ENCODE assay signal across 16 cellular contexts in the genomic region with DNA sequence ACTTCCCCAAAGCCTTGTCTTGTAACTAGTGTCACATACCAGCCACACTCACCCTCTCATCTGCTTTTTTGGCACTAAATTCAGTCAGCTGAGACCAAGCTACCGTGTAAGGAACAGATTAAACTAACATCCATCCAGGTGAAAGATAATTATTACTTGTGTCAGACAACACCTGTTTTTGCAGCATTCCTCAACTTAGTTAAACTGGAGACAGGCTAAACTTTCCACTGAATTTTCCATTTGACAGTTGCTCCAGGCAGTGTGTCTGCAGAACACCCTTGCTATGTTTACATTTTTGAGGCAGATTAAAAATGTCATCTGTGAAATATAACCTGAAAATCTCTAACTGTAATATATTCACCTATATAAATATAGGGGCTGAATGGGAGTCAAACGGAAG.
DNase-seq lines count a peak whose midpoint lies in the region; FAIRE-seq and TF ChIP-seq lines count a peak whose summit lies in the region.
"Had no signal": no experiment of that assay in that cellular context is flagged by ENCODE, and none has a peak within 500 bp of the region (broad histone marks: within the 10 kb centered on the region; RNA-seq: fewer than 3 reads in every experiment).

No MANE protein-coding gene starts in this region.

- no peak for FAIRE-seq in astrocyte (lab: Jason Lieb, UNC)
- FAIRE-seq: GM12878, K562 had no signal

- no peak overlapping the region for H2AFZ ChIP-seq in astrocyte (ENCODE audit: low read depth, low read length)

- H3K36me3 ChIP-seq in BLaER1 treated with 17β-estradiol and CSF1 and Interleukin-3, amounts not matched to agents 10 nM and 100 nM = no peaks in the 10 kb centered on the region
- no peaks in the 10 kb centered on the region for H3K36me3 ChIP-seq in astrocyte (ENCODE audit: insufficient read depth, low read length)

- no peak overlapping the region for H3K9ac ChIP-seq in BLaER1 treated with 17β-estradiol and CSF1 and Interleukin-3, amounts not matched to agents 10 nM and 100 nM
- H3K9ac ChIP-seq in astrocyte (ENCODE audit: low read length) = no peak overlapping the region

- peaks cover 29% of the 10 kb centered on the region for H3K27me3 Mint-ChIP-seq in astrocyte (ENCODE audit: low read depth, unreplicated experiment)
- H3K27me3 Mint-ChIP-seq in type B pancreatic cell = peaks cover 76% of the 10 kb centered on the region
- peaks cover 6% of the 10 kb centered on the region for H3K27me3 Mint-ChIP-seq in progenitor cell of endocrine pancreas

- TF ChIP-seq CTCF in astrocyte (IDR thresholded peaks at IDR 0.05; ENCODE audit: insufficient read depth, low read depth, low read length) (no peak), type B pancreatic cell (conservative IDR thresholded peaks at IDR 0.05) (no peak), progenitor cell of endocrine pancreas (IDR thresholded peaks at IDR 0.05; ENCODE audit: unreplicated experiment) (no peak)

- H3K4me1 ChIP-seq in BLaER1 treated with 17β-estradiol and CSF1 and Interleukin-3, amounts not matched to agents 10 nM and 100 nM = peaks cover 21 to 67% (median 39%) of the 10 kb centered on the region in 10 experiments
- peaks cover 7% of the 10 kb centered on the region for H3K4me1 ChIP-seq in astrocyte (ENCODE audit: insufficient read depth, low read length)

- H3K4me1 Mint-ChIP-seq in astrocyte (ENCODE audit: low read depth, unreplicated experiment) = peaks cover 4% of the 10 kb centered on the region
- H3K4me1 Mint-ChIP-seq in type B pancreatic cell (ENCODE audit: unreplicated experiment) = peaks cover 12% of the 10 kb centered on the region
- H3K4me1 Mint-ChIP-seq in progenitor cell of endocrine pancreas (ENCODE audit: low read depth) = peaks cover 9% of the 10 kb centered on the region

- peaks cover 0 to 12% (median 0%) of the 10 kb centered on the region in 11 experiments; a peak in 3 of 22 replicates for H3K9me3 ChIP-seq in BLaER1 treated with 17β-estradiol and CSF1 and Interleukin-3, amounts not matched to agents 10 nM and 100 nM (replicated peaks in 1 of 11)
- no peaks in the 10 kb centered on the region for H3K9me3 ChIP-seq in astrocyte (ENCODE audit: insufficient read depth, low read depth, low read length)

- peaks cover 10% of the 10 kb centered on the region for H3K9me3 Mint-ChIP-seq in astrocyte (ENCODE audit: unreplicated experiment)
- H3K9me3 Mint-ChIP-seq in type B pancreatic cell = peaks cover 6% of the 10 kb centered on the region
- peaks cover 3% of the 10 kb centered on the region for H3K9me3 Mint-ChIP-seq in progenitor cell of endocrine pancreas (ENCODE audit: low read depth)
- H3K9me3 Mint-ChIP-seq: CD4-positive, alpha-beta T cell had no signal

- H3K27ac Mint-ChIP-seq in astrocyte (ENCODE audit: unreplicated experiment) (no peak overlapping the region), type B pancreatic cell (peak overlapping the region; percentile 68), progenitor cell of endocrine pancreas (no peak overlapping the region)
- H3K27ac Mint-ChIP-seq: CD4-positive, alpha-beta T cell; H9 had no signal

- no peak for TF ChIP-seq POLR2A in erythroblast (IDR thresholded peaks at IDR 0.05; ENCODE audit: low read length)

- no peak overlapping the region for H3K4me3 Mint-ChIP-seq in astrocyte (ENCODE audit: unreplicated experiment)
- H3K4me3 Mint-ChIP-seq in type B pancreatic cell = peak overlapping the region; percentile 20
- no peak overlapping the region for H3K4me3 Mint-ChIP-seq in progenitor cell of endocrine pancreas (ENCODE audit: low read depth)
- H3K4me3 Mint-ChIP-seq: CD4-positive, alpha-beta T cell; H9 had no signal

- peaks cover 0 to 32% (median 0%) of the 10 kb centered on the region in 11 experiments; a peak in 4 of 22 replicates for H3K27me3 ChIP-seq in BLaER1 treated with 17β-estradiol and CSF1 and Interleukin-3, amounts not matched to agents 10 nM and 100 nM
- H3K27me3 ChIP-seq in astrocyte (ENCODE audit: insufficient read depth, low read length) = peaks cover 6% of the 10 kb centered on the region

- H3K27ac ChIP-seq in BLaER1 treated with 17β-estradiol and CSF1 and Interleukin-3, amounts not matched to agents 10 nM and 100 nM = no peak overlapping the region
- H3K27ac ChIP-seq in astrocyte (ENCODE audit: low read depth, low read length) = no peak overlapping the region
- H3K27ac ChIP-seq: 22Rv1 had no signal

- H3K4me3 ChIP-seq in BLaER1 treated with 17β-estradiol and CSF1 and Interleukin-3, amounts not matched to agents 10 nM and 100 nM = no peak overlapping the region
- H3K4me3 ChIP-seq in astrocyte (ENCODE audit: insufficient read depth, low read depth, low read length) = no peak overlapping the region
- H3K4me3 ChIP-seq: GM12878, K562 had no signal

- no peaks in the 10 kb centered on the region for H4K20me1 ChIP-seq in BLaER1 treated with 17β-estradiol and CSF1 and Interleukin-3, amounts not matched to agents 10 nM and 100 nM
- H4K20me1 ChIP-seq in astrocyte (ENCODE audit: insufficient read depth, low read length) = no peaks in the 10 kb centered on the region

- H3K79me2 ChIP-seq in astrocyte (ENCODE audit: insufficient read depth, low read length) = no peaks in the 10 kb centered on the region

- DNase-seq in NCI-H1105 treated with DMSO at 0.1 percent for 48 hours (lab: John Stamatoyannopoulos, UW) (peak; percentile 5), NCI-H1105 (lab: John Stamatoyannopoulos, UW) (no peak), astrocyte (ENCODE audit: low read depth) (peak; percentile 16), type B pancreatic cell (ENCODE audit: extremely low spot score, unreplicated experiment) (no peak), progenitor cell of endocrine pancreas (ENCODE audit: low spot score, unreplicated experiment) (no peak), erythroblast (lab: John Stamatoyannopoulos, UW) (no peak)
- DNase-seq: AML-193; C1 segment of cervical spinal cord; CD4-positive, alpha-beta T cell; DMS79; GOT3; H9 had no signal

- no peaks in the 10 kb centered on the region for H3K36me3 Mint-ChIP-seq in astrocyte (ENCODE audit: low read depth, unreplicated experiment)
- H3K36me3 Mint-ChIP-seq in type B pancreatic cell = peaks cover 3% of the 10 kb centered on the region
- H3K36me3 Mint-ChIP-seq in progenitor cell of endocrine pancreas (ENCODE audit: insufficient read depth) = no peaks in the 10 kb centered on the region

- H3K4me2 ChIP-seq in BLaER1 treated with 17β-estradiol and CSF1 and Interleukin-3, amounts not matched to agents 10 nM and 100 nM = peak overlapping the region in 6 of 11 experiments; percentile 2 to 54 (median 46); a peak in 8 of 22 replicates
- no peak overlapping the region for H3K4me2 ChIP-seq in astrocyte (ENCODE audit: low read length)

Comparison
In these comparisons a context has a peak if more than half of its experiments do, and no peak if none do; other contexts are left out.
1. DNase-seq: peak in NCI-H1105 treated with DMSO at 0.1 percent for 48 hours (single experiment) and astrocyte (single experiment); none in NCI-H1105 (single experiment), type B pancreatic cell (single experiment), progenitor cell of endocrine pancreas (single experiment) and erythroblast (0 of 2).